In genomic region chr7:130649004-130649790, GRCh38 we compare ENCODE assay signal across 10 cellular contexts. TPM values are rescaled to one million over a fixed set of nuclear protein-coding genes. Genes with fewer than 3 reads are reported as not detected.
DNase-seq lines count a peak whose midpoint lies in the region; ATAC-seq lines count a peak whose summit lies in the region.
"Had no signal": no experiment of that assay in that cellular context is flagged by ENCODE, and none has a peak within 500 bp of the region (broad histone marks: within the 10 kb centered on the region; RNA-seq: fewer than 3 reads in every experiment).

No MANE protein-coding gene starts in this region.

- POLR2A ChIA-PET in activated CD4-positive, alpha-beta T cell treated with anti-CD3 and anti-CD28 coated beads, Interleukin-2, amount 10 ng/mL, durations not matched to agents 7 days and 5 days (lab: Charles Lee), result interaction anchor here (0.6 kb wide), 1 partner anchor 22 kb away, joined by 3 read pairs; no protein-coding TSS in a partner anchor

- no peaks in the 10 kb centered on the region for H3K27me3 Mint-ChIP-seq in activated naive CD4-positive, alpha-beta T cell treated with anti-CD3 and anti-CD28 coated beads, Interleukin-2, amount 50 U/mL, for 24 hours
- no peaks in the 10 kb centered on the region for H3K27me3 Mint-ChIP-seq in stimulated activated naive CD8-positive, alpha-beta T cell treated with anti-CD3 and anti-CD28 coated beads, Interleukin-15, Interleukin-2, amounts not matched to agents 100 ng/mL and 50 ng/mL, for 24 hours
- H3K27me3 Mint-ChIP-seq in activated CD4-positive, alpha-beta T cell treated with anti-CD3 and anti-CD28 coated beads, Interleukin-2, amount 10 ng/mL, durations not matched to agents 7 days and 5 days, result no peaks in the 10 kb centered on the region

- peaks cover 11% of the 10 kb centered on the region for H3K4me1 ChIP-seq in adipocyte (ENCODE audit: control insufficient read depth, insufficient read depth, low read length)
- H3K4me1 ChIP-seq: ascending aorta had no signal

- no peak overlapping the region for H3K4me3 ChIP-seq in adipocyte (ENCODE audit: low read length)
- H3K4me3 ChIP-seq: ascending aorta had no signal

- H3K4me3 Mint-ChIP-seq in activated naive CD4-positive, alpha-beta T cell treated with anti-CD3 and anti-CD28 coated beads, Interleukin-2, amount 50 U/mL, for 24 hours, result peak overlapping the region; percentile 65
- H3K4me3 Mint-ChIP-seq in stimulated activated naive CD8-positive, alpha-beta T cell treated with anti-CD3 and anti-CD28 coated beads, Interleukin-15, Interleukin-2, amounts not matched to agents 100 ng/mL and 50 ng/mL, for 24 hours, result peak overlapping the region; percentile 46
- H3K4me3 Mint-ChIP-seq in activated CD4-positive, alpha-beta T cell treated with anti-CD3 and anti-CD28 coated beads, Interleukin-2, amount 10 ng/mL, durations not matched to agents 7 days and 5 days, result no peak overlapping the region

- H3K27me3 ChIP-seq in adipocyte (replicated peaks; ENCODE audit: control insufficient read depth, insufficient read depth, low read length), result no peaks in the 10 kb centered on the region
- H3K27me3 ChIP-seq: ascending aorta had no signal

- peaks cover 10% of the 10 kb centered on the region for H3K4me1 Mint-ChIP-seq in activated naive CD4-positive, alpha-beta T cell treated with anti-CD3 and anti-CD28 coated beads, Interleukin-2, amount 50 U/mL, for 24 hours
- peaks cover 41% of the 10 kb centered on the region for H3K4me1 Mint-ChIP-seq in stimulated activated naive CD8-positive, alpha-beta T cell treated with anti-CD3 and anti-CD28 coated beads, Interleukin-15, Interleukin-2, amounts not matched to agents 100 ng/mL and 50 ng/mL, for 24 hours (ENCODE audit: low read depth)
- peaks cover 20% of the 10 kb centered on the region for H3K4me1 Mint-ChIP-seq in activated CD4-positive, alpha-beta T cell treated with anti-CD3 and anti-CD28 coated beads, Interleukin-2, amount 10 ng/mL, durations not matched to agents 7 days and 5 days

- no peak overlapping the region for H3K9ac ChIP-seq in adipocyte (ENCODE audit: low read length)

- H3K9me3 Mint-ChIP-seq in activated naive CD4-positive, alpha-beta T cell treated with anti-CD3 and anti-CD28 coated beads, Interleukin-2, amount 50 U/mL, for 24 hours, result peaks cover 5% of the 10 kb centered on the region
- H3K9me3 Mint-ChIP-seq in stimulated activated naive CD8-positive, alpha-beta T cell treated with anti-CD3 and anti-CD28 coated beads, Interleukin-15, Interleukin-2, amounts not matched to agents 100 ng/mL and 50 ng/mL, for 24 hours, result peaks cover 19% of the 10 kb centered on the region
- H3K9me3 Mint-ChIP-seq in activated CD4-positive, alpha-beta T cell treated with anti-CD3 and anti-CD28 coated beads, Interleukin-2, amount 10 ng/mL, durations not matched to agents 7 days and 5 days, result peaks cover 15% of the 10 kb centered on the region

- H3K36me3 ChIP-seq in adipocyte (ENCODE audit: control insufficient read depth, insufficient read depth, low read length, severe bottlenecking), result peaks cover 5% of the 10 kb centered on the region

- peak; percentile 56 for ATAC-seq in HG02885 (IDR thresholded peaks at IDR 0.05; ENCODE audit: poor library complexity, unreplicated experiment)

- H3K9me3 ChIP-seq in adipocyte (ENCODE audit: control insufficient read depth, low read length), result no peaks in the 10 kb centered on the region
- H3K9me3 ChIP-seq: ascending aorta had no signal

- peaks cover 40% of the 10 kb centered on the region for H3K36me3 Mint-ChIP-seq in activated naive CD4-positive, alpha-beta T cell treated with anti-CD3 and anti-CD28 coated beads, Interleukin-2, amount 50 U/mL, for 24 hours
- peaks cover 64% of the 10 kb centered on the region for H3K36me3 Mint-ChIP-seq in stimulated activated naive CD8-positive, alpha-beta T cell treated with anti-CD3 and anti-CD28 coated beads, Interleukin-15, Interleukin-2, amounts not matched to agents 100 ng/mL and 50 ng/mL, for 24 hours (ENCODE audit: low read depth)
- peaks cover 25% of the 10 kb centered on the region for H3K36me3 Mint-ChIP-seq in activated CD4-positive, alpha-beta T cell treated with anti-CD3 and anti-CD28 coated beads, Interleukin-2, amount 10 ng/mL, durations not matched to agents 7 days and 5 days (ENCODE audit: low read depth)

- no peak for DNase-seq in activated naive CD4-positive, alpha-beta T cell (lab: John Stamatoyannopoulos, UW)
- DNase-seq in adipocyte (ENCODE audit: low read depth) (peak; percentile 31), NCI-H2107 treated with DMSO at 0.1 percent for 48 hours (lab: John Stamatoyannopoulos, UW; ENCODE audit: unreplicated experiment) (no peak), midbrain (lab: John Stamatoyannopoulos, UW) (no peak)
- no peak for DNase-seq in activated CD4-positive, alpha-beta T cell treated with anti-CD3 and anti-CD28 coated beads, Interleukin-2, amount 10 ng/mL, durations not matched to agents 7 days and 5 days

- H3K27ac Mint-ChIP-seq in activated naive CD4-positive, alpha-beta T cell treated with anti-CD3 and anti-CD28 coated beads, Interleukin-2, amount 50 U/mL, for 24 hours, result peak overlapping the region; percentile 95
- H3K27ac Mint-ChIP-seq in stimulated activated naive CD8-positive, alpha-beta T cell treated with anti-CD3 and anti-CD28 coated beads, Interleukin-15, Interleukin-2, amounts not matched to agents 100 ng/mL and 50 ng/mL, for 24 hours, result peak overlapping the region; percentile 90
- no peak overlapping the region for H3K27ac Mint-ChIP-seq in activated CD4-positive, alpha-beta T cell treated with anti-CD3 and anti-CD28 coated beads, Interleukin-2, amount 10 ng/mL, durations not matched to agents 7 days and 5 days

- CTCF ChIA-PET in activated CD4-positive, alpha-beta T cell treated with anti-CD3 and anti-CD28 coated beads, Interleukin-2, amount 10 ng/mL, durations not matched to agents 7 days and 5 days (lab: Charles Lee), result interaction anchor here (0.7 kb wide), 1 partner anchor 26 kb away, joined by 3 read pairs; no protein-coding TSS in a partner anchor

RNA-seq across cellular contexts. Expression of gene COPG2, which starts 19.4 kb away (rescaled TPM):
- total RNA-seq in activated CD4-positive, alpha-beta T cell treated with anti-CD3 and anti-CD28 coated beads, Interleukin-2, amount 10 ng/mL, durations not matched to agents 7 days and 5 days, result 10 to 100 TPM in 1 of 2 experiments, 1 to 10 TPM in 1; 8.4 to 11.0 TPM

RNA-seq across cellular contexts. Expression of gene TSGA13, which starts 37.1 kb away (rescaled TPM):
- not detected for total RNA-seq in activated CD4-positive, alpha-beta T cell treated with anti-CD3 and anti-CD28 coated beads, Interleukin-2, amount 10 ng/mL, durations not matched to agents 7 days and 5 days
- total RNA-seq: ascending aorta, kidney epithelial cell had no signal
